Comparison of ENCODE assay signal across 11 cellular contexts in the genomic region with DNA sequence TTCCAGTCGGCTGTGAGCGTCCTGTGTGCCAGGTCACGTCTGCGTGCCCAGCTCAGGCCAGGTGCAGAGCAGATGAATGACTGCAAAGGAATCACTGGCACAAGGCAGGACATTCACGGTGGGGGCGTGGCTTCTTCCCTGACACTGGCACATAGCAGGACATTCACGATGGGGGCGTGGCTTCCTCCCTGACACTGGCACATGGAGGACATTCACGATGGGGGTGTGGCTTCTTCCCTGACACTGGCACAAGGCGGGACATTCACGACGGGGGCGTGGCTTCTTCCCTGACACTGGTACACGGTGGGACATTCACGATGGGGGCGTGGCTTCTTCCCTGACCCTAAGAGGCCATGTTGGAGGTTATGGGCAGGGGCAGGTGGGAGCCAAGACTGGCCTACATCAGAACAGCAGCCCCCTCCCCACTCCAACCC.
DNase-seq lines count a peak whose midpoint lies in the region; ATAC-seq and TF ChIP-seq lines count a peak whose summit lies in the region.
"Had no signal": no experiment of that assay in that cellular context is flagged by ENCODE, and none has a peak within 500 bp of the region (broad histone marks: within the 10 kb centered on the region; RNA-seq: fewer than 3 reads in every experiment).

No MANE protein-coding gene starts in this region.

- no peaks in the 10 kb centered on the region for H3K36me3 ChIP-seq in HEK293 (ENCODE audit: control insufficient read depth in 2 of 2, insufficient read depth in 1 of 2, low read length in 2 of 2)
- H3K36me3 ChIP-seq in SK-N-SH (replicated peaks in 1 of 2; ENCODE audit: control insufficient read depth in 1 of 2, insufficient read depth in 2 of 2, low read length in 1 of 2): no peaks in the 10 kb centered on the region

- no peaks in the 10 kb centered on the region for H3F3A ChIP-seq in SK-N-SH (replicated peaks; ENCODE audit: insufficient read depth)

- H3K4me1 ChIP-seq in HEK293 (ENCODE audit: control insufficient read depth, insufficient read depth, low read length) (no peaks in the 10 kb centered on the region), SK-N-SH (ENCODE audit: control insufficient read depth in 1 of 2, insufficient read depth in 2 of 2, low read depth in 1 of 2, low read length in 1 of 2) (no peaks in the 10 kb centered on the region; a peak in 1 of 4 replicates)

- ATAC-seq in HG03439 (IDR thresholded peaks at IDR 0.05; ENCODE audit: unreplicated experiment) (no peak), GM18858 (IDR thresholded peaks at IDR 0.05; ENCODE audit: unreplicated experiment) (no peak)

- CTCF ChIA-PET in HEK293 (lab: Yijun Ruan, JAX): interaction anchor here (0.7 kb wide), 1 partner anchor 574 kb away, joined by 3 read pairs; no protein-coding TSS in a partner anchor
- CTCF ChIA-PET in SK-N-SH (lab: Yijun Ruan, JAX): no interaction called here

- no peak overlapping the region for H3K4me2 ChIP-seq in SK-N-SH

- WGBS in SK-N-SH (ENCODE audit: low lambda C conversion rate): 37% methylated on average over 15 of the region's 16 CpGs

- H3K9me2 ChIP-seq in SK-N-SH: no peaks in the 10 kb centered on the region

- no peaks in the 10 kb centered on the region for H3K79me2 ChIP-seq in SK-N-SH (ENCODE audit: insufficient read depth)

- TF ChIP-seq EP300 in SK-N-SH (IDR thresholded peaks at IDR 0.05; ENCODE audit: borderline replicate concordance in 1 of 2, low read depth in 1 of 2, low read length in 1 of 2): no peak

- H3K4me3 ChIP-seq in HEK293 (ENCODE audit: low read depth, low read length) (no peak overlapping the region), SK-N-SH (ENCODE audit: low read depth in 2 of 2, low read length in 1 of 2) (no peak overlapping the region)

- H3K9me3 ChIP-seq in HEK293 (ENCODE audit: control insufficient read depth, insufficient read depth, low read depth, low read length): no peaks in the 10 kb centered on the region; the same call in 1 of the 2 replicates
- no peaks in the 10 kb centered on the region; the same call in 1 of the 2 replicates for H3K9me3 ChIP-seq in SK-N-SH

- 0 out of 2 replicates have a peak, but pooled peaks cover 5% of the 10 kb centered on the region for H3K27me3 ChIP-seq in SK-N-SH (ENCODE audit: insufficient read depth)

- H3K27ac ChIP-seq in HEK293 (ENCODE audit: extremely low read depth, low read depth, low read length) (no peak overlapping the region), SK-N-SH (ENCODE audit: low read depth in 2 of 2, low read length in 1 of 2) (no peak overlapping the region)

- H4K20me1 ChIP-seq in SK-N-SH (ENCODE audit: insufficient read depth): no peaks in the 10 kb centered on the region

- DNase-seq in AG08396 (ENCODE audit: low spot score) (peak; percentile 10), SK-N-SH (peak; percentile 72), iPS-NIHi7 (ENCODE audit: extremely low spot score) (peak; percentile 80), foreskin melanocyte (no peak), NOMO-1 treated with dmso at 0.1 percent for 144 hours (lab: John Stamatoyannopoulos, UW; ENCODE audit: unreplicated experiment) (no peak)
- DNase-seq: CD4-positive, alpha-beta T cell; immature natural killer cell; stimulated activated CD4-positive, alpha-beta T cell treated with anti-CD3 and anti-CD28 coated beads, Interleukin-1b, Interleukin-23, amount 100 ng/mL, for 48 hours had no signal

- H2AFZ ChIP-seq in SK-N-SH (ENCODE audit: low read depth): no peak overlapping the region

- POLR2A ChIA-PET in HEK293 (lab: Yijun Ruan, JAX) (no interaction called here), SK-N-SH (lab: Yijun Ruan, JAX) (no interaction called here)

- no peak overlapping the region for H3K9ac ChIP-seq in SK-N-SH

- no peak for TF ChIP-seq RAD21 in SK-N-SH (IDR thresholded peaks at IDR 0.05; ENCODE audit: low read length)

- no peak for TF ChIP-seq CTCF in HEK293 (tag by site-specific recombination; IDR thresholded peaks at IDR 0.05)
- TF ChIP-seq CTCF in SK-N-SH (IDR thresholded peaks at IDR 0.05): no peak

TF ChIP-seq in HEK293, 187 proteins besides CTCF, POLR2A, EP300 and RAD21:
- TF ChIP-seq ZNF404 (tag by site-specific recombination; IDR thresholded peaks at IDR 0.05) (no peak), SCRT2 (tag by site-specific recombination; IDR thresholded peaks at IDR 0.05) (no peak), KLF9 (tag by site-specific recombination; IDR thresholded peaks at IDR 0.05; ENCODE audit: low read depth) (peak; percentile 78), KLF1 (tag by site-specific recombination; IDR thresholded peaks at IDR 0.05) (peak; percentile 17; the same call in 1 of the 2 replicates)

TF ChIP-seq in SK-N-SH, 30 proteins besides CTCF, POLR2A, EP300 and RAD21:
- TF ChIP-seq RCOR1 (IDR thresholded peaks at IDR 0.05; ENCODE audit: low read length) (no peak), MXI1 (IDR thresholded peaks at IDR 0.05; ENCODE audit: low read depth, low read length) (no peak), NRF1 (IDR thresholded peaks at IDR 0.05; ENCODE audit: low read depth, low read length) (no peak), FOSL2 (IDR thresholded peaks at IDR 0.05; ENCODE audit: borderline replicate concordance, low read depth) (no peak), JUND (IDR thresholded peaks at IDR 0.05) (no peak), MEF2A (IDR thresholded peaks at IDR 0.05; ENCODE audit: borderline replicate concordance, low read depth) (no peak), FOXM1 (IDR thresholded peaks at IDR 0.05; ENCODE audit: low read depth) (no peak), TCF12 (IDR thresholded peaks at IDR 0.05) (no peak), FOXJ3 (CRISPR knock-in tag; IDR thresholded peaks at IDR 0.05) (no peak), YY1 (IDR thresholded peaks at IDR 0.05; ENCODE audit: low read depth) (no peak), SMC3 (IDR thresholded peaks at IDR 0.05; ENCODE audit: low read depth, low read length) (no peak)
- TF ChIP-seq, protein P1, sequence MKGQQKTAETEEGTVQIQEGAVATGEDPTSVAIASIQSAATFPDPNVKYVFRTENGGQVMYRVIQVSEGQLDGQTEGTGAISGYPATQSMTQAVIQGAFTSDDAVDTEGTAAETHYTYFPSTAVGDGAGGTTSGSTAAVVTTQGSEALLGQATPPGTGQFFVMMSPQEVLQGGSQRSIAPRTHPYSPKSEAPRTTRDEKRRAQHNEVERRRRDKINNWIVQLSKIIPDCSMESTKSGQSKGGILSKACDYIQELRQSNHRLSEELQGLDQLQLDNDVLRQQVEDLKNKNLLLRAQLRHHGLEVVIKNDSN (IDR thresholded peaks at IDR 0.05; ENCODE audit: borderline replicate concordance, low read depth): no peak
- TF ChIP-seq, protein P2, sequence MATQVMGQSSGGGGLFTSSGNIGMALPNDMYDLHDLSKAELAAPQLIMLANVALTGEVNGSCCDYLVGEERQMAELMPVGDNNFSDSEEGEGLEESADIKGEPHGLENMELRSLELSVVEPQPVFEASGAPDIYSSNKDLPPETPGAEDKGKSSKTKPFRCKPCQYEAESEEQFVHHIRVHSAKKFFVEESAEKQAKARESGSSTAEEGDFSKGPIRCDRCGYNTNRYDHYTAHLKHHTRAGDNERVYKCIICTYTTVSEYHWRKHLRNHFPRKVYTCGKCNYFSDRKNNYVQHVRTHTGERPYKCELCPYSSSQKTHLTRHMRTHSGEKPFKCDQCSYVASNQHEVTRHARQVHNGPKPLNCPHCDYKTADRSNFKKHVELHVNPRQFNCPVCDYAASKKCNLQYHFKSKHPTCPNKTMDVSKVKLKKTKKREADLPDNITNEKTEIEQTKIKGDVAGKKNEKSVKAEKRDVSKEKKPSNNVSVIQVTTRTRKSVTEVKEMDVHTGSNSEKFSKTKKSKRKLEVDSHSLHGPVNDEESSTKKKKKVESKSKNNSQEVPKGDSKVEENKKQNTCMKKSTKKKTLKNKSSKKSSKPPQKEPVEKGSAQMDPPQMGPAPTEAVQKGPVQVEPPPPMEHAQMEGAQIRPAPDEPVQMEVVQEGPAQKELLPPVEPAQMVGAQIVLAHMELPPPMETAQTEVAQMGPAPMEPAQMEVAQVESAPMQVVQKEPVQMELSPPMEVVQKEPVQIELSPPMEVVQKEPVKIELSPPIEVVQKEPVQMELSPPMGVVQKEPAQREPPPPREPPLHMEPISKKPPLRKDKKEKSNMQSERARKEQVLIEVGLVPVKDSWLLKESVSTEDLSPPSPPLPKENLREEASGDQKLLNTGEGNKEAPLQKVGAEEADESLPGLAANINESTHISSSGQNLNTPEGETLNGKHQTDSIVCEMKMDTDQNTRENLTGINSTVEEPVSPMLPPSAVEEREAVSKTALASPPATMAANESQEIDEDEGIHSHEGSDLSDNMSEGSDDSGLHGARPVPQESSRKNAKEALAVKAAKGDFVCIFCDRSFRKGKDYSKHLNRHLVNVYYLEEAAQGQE (IDR thresholded peaks at IDR 0.05; ENCODE audit: low read depth, low read length): no peak
- TF ChIP-seq, protein P3, sequence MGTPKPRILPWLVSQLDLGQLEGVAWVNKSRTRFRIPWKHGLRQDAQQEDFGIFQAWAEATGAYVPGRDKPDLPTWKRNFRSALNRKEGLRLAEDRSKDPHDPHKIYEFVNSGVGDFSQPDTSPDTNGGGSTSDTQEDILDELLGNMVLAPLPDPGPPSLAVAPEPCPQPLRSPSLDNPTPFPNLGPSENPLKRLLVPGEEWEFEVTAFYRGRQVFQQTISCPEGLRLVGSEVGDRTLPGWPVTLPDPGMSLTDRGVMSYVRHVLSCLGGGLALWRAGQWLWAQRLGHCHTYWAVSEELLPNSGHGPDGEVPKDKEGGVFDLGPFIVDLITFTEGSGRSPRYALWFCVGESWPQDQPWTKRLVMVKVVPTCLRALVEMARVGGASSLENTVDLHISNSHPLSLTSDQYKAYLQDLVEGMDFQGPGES (IDR thresholded peaks at IDR 0.05; ENCODE audit: low read depth, low read length): no peak

Comparison
In these comparisons a context has a peak if more than half of its experiments do, and no peak if none do; other contexts are left out.
1. DNase-seq: peak in AG08396 (single experiment), SK-N-SH (single experiment) and iPS-NIHi7 (single experiment); none in foreskin melanocyte (single experiment) and NOMO-1 treated with dmso at 0.1 percent for 144 hours (single experiment).